Comparison of ENCODE assay signal across 8 cellular contexts in genomic region chr1:205121660-205122488, GRCh38.
DNase-seq lines count a peak whose midpoint lies in the region; ATAC-seq and TF ChIP-seq lines count a peak whose summit lies in the region.

A gene with protein sequence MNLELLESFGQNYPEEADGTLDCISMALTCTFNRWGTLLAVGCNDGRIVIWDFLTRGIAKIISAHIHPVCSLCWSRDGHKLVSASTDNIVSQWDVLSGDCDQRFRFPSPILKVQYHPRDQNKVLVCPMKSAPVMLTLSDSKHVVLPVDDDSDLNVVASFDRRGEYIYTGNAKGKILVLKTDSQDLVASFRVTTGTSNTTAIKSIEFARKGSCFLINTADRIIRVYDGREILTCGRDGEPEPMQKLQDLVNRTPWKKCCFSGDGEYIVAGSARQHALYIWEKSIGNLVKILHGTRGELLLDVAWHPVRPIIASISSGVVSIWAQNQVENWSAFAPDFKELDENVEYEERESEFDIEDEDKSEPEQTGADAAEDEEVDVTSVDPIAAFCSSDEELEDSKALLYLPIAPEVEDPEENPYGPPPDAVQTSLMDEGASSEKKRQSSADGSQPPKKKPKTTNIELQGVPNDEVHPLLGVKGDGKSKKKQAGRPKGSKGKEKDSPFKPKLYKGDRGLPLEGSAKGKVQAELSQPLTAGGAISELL (minus strand): TSS chr1:205121978. CDS start chr1:205121873, 105 bp downstream.

- ATAC-seq in RWPE2 (ENCODE audit: low read depth): peak; percentile 99
- ATAC-seq in stimulated activated naive CD8-positive, alpha-beta T cell treated with anti-CD3 and anti-CD28 coated beads, Interleukin-15, amount 100 ng/mL, for 72 hours: peak; percentile 99

- H3K27ac Mint-ChIP-seq in nephron: peak within 1 kb of the TSS; percentile 100
- H3K27ac Mint-ChIP-seq in stimulated activated naive CD8-positive, alpha-beta T cell treated with anti-CD3 and anti-CD28 coated beads, Interleukin-15, amount 100 ng/mL, for 72 hours: peak within 1 kb of the TSS; percentile 100

- peak within 1 kb of the TSS; percentile 98 for H3K4me3 ChIP-seq in LNCaP clone FGC (ENCODE audit: low read depth, low read length)
- peak within 1 kb of the TSS; percentile 77 for H3K4me3 ChIP-seq in RWPE2 (ENCODE audit: severe bottlenecking)
- peak within 1 kb of the TSS; percentile 95 for H3K4me3 ChIP-seq in fibroblast of pulmonary artery (replicated peaks; ENCODE audit: low read depth, low read length)

- no peaks in the 10 kb centered on the region for H3K9me3 ChIP-seq in RWPE2 (ENCODE audit: severe bottlenecking)

- H3K36me3 ChIP-seq in RWPE2 (ENCODE audit: low read depth): peaks cover 22% of the 10 kb centered on the region

- peak within 1 kb of the TSS; percentile 97 to 99 (median 98) for H3K4me3 Mint-ChIP-seq in nephron
- H3K4me3 Mint-ChIP-seq in stimulated activated naive CD8-positive, alpha-beta T cell treated with anti-CD3 and anti-CD28 coated beads, Interleukin-15, amount 100 ng/mL, for 72 hours: peak within 1 kb of the TSS; percentile 96 to 98

- peaks cover 38% of the 10 kb centered on the region for H3K4me1 Mint-ChIP-seq in nephron
- H3K4me1 Mint-ChIP-seq in stimulated activated naive CD8-positive, alpha-beta T cell treated with anti-CD3 and anti-CD28 coated beads, Interleukin-15, amount 100 ng/mL, for 72 hours: peaks cover 37% of the 10 kb centered on the region

- H3K27ac ChIP-seq in RWPE2 (ENCODE audit: poor library complexity, severe bottlenecking): peak within 1 kb of the TSS; percentile 48

- peak; percentile 92 for TF ChIP-seq CTCF in LNCaP clone FGC (IDR thresholded peaks at IDR 0.05; ENCODE audit: control insufficient read depth, extremely low read depth, insufficient read depth)
- TF ChIP-seq CTCF in RWPE2 (IDR thresholded peaks at IDR 0.05; ENCODE audit: poor library complexity, severe bottlenecking): peak; percentile 90
- TF ChIP-seq CTCF in fibroblast of pulmonary artery (IDR thresholded peaks at IDR 0.05; ENCODE audit: low read length, missing control alignments): peak; percentile 82
- TF ChIP-seq CTCF in nephron (IDR thresholded peaks at IDR 0.05; ENCODE audit: unreplicated experiment in 3 of 3): peak; percentile 64 to 72 (median 70)

- peaks cover 8% of the 10 kb centered on the region for H3K4me1 ChIP-seq in RWPE2 (ENCODE audit: insufficient read depth, poor library complexity, severe bottlenecking)

- no peaks in the 10 kb centered on the region for H3K9me3 Mint-ChIP-seq in nephron
- H3K9me3 Mint-ChIP-seq in stimulated activated naive CD8-positive, alpha-beta T cell treated with anti-CD3 and anti-CD28 coated beads, Interleukin-15, amount 100 ng/mL, for 72 hours: no peaks in the 10 kb centered on the region

- peaks cover 11% of the 10 kb centered on the region for H3K36me3 Mint-ChIP-seq in nephron (ENCODE audit: low read depth)

- peak; percentile 97 for DNase-seq in ELF-1 (ENCODE audit: low read depth, low spot score)
- DNase-seq in GOT3 (lab: John Stamatoyannopoulos, UW): peak; percentile 85
- DNase-seq in LNCaP clone FGC (ENCODE audit: low read depth): peak; percentile 98
- peak; percentile 93 for DNase-seq in RWPE2 (ENCODE audit: low spot score)
- peak; percentile 92 for DNase-seq in activated T-helper 9 cell treated with anti-CD3 and anti-CD28 coated beads, Interleukin-2, amount 50 U/mL, for 16 hours (ENCODE audit: low read depth)
- DNase-seq in fibroblast of pulmonary artery (ENCODE audit: low read depth): peak; percentile 99
- DNase-seq in stimulated activated naive CD8-positive, alpha-beta T cell treated with anti-CD3 and anti-CD28 coated beads, Interleukin-15, amount 100 ng/mL, for 72 hours: peak; percentile 96 to 98

- H3K27me3 Mint-ChIP-seq in nephron (ENCODE audit: low read depth): no peaks in the 10 kb centered on the region
- H3K27me3 Mint-ChIP-seq in stimulated activated naive CD8-positive, alpha-beta T cell treated with anti-CD3 and anti-CD28 coated beads, Interleukin-15, amount 100 ng/mL, for 72 hours: no peaks in the 10 kb centered on the region

- no peaks in the 10 kb centered on the region for H3K27me3 ChIP-seq in RWPE2 (ENCODE audit: insufficient read depth, poor library complexity, severe bottlenecking)

Comparison
In these comparisons a context has a peak if more than half of its experiments do, and no peak if none do; other contexts are left out.
1. Peak in every context shown above with its lines: DNase-seq, ATAC-seq, H3K4me3 ChIP-seq and H3K27ac ChIP-seq.